Comparison of ENCODE assay signal across 8 cellular contexts in the genomic region with DNA sequence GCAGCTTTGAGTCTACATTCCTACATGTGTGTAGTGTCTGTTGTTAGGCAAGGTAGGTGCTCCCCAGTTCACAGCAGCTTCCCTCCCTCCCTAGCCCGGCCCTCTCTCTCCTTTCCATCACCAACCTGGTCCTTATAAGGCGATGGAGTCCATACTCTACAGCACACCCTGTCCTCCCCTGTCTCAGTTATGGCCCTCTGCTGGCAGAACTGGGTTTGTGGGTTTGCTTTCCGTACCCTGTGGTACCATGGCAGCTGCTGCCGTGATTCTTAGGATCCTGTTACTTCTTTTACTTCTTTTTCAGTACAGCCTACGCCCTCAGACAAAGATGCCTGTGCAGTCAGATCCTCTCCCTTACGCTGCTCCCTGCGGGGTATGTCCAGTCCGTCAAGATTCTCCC. TPM values are rescaled to one million over a fixed set of nuclear protein-coding genes. Genes with fewer than 3 reads are reported as not detected.
A peak's percentile ranks its signal among the peaks of the same experiment; 100 is the strongest.
DNase-seq lines count a peak whose midpoint lies in the region; ATAC-seq and TF ChIP-seq lines count a peak whose summit lies in the region.

No MANE protein-coding gene starts in this region.

- H4K8ac ChIP-seq in mesenchymal stem cell (ENCODE audit: low read length), result peak overlapping the region; percentile 62

- H3K9me3 Mint-ChIP-seq in activated naive CD8-positive, alpha-beta T cell (ENCODE audit: low read depth), result peaks cover 4% of the 10 kb centered on the region

- peaks cover 2% of the 10 kb centered on the region for H3K4me1 ChIP-seq in mesenchymal stem cell (ENCODE audit: control insufficient read depth, insufficient read depth, low read depth, low read length)

- no peak overlapping the region for H2BK120ac ChIP-seq in mesenchymal stem cell (ENCODE audit: low read depth, low read length)

- no peak overlapping the region for H3K18ac ChIP-seq in mesenchymal stem cell (ENCODE audit: low read depth in 1 of 2, low read length in 2 of 2)

- no peak overlapping the region for H3K4me2 ChIP-seq in mesenchymal stem cell (ENCODE audit: low read length, poor library complexity, severe bottlenecking)

- H2BK5ac ChIP-seq in mesenchymal stem cell (ENCODE audit: low read depth, low read length, poor library complexity, severe bottlenecking), result no peak overlapping the region

- H3K9me3 ChIP-seq in mesenchymal stem cell (ENCODE audit: control insufficient read depth, low read length), result no peaks in the 10 kb centered on the region

- H3K36me3 ChIP-seq in mesenchymal stem cell (ENCODE audit: control insufficient read depth in 1 of 2, insufficient read depth in 2 of 2, low read depth in 1 of 2, low read length in 2 of 2), result peaks cover 0 to 4% of the 10 kb centered on the region in 2 experiments

- H3K27ac ChIP-seq in mesenchymal stem cell (ENCODE audit: low read length, poor library complexity, severe bottlenecking), result no peak overlapping the region

- no peaks in the 10 kb centered on the region for H3K27me3 ChIP-seq in mesenchymal stem cell (ENCODE audit: control insufficient read depth in 1 of 2, insufficient read depth in 1 of 2, low read length in 2 of 2)

- CTCF ChIA-PET in AG04449 (lab: Yijun Ruan, JAX), result interaction anchor here (0.8 to 0.9 kb wide), 2 partner anchors 8 to 220 kb away, joined by 3 read pairs; no protein-coding TSS in a partner anchor

- H2BK12ac ChIP-seq in mesenchymal stem cell (ENCODE audit: low read length in 2 of 2), result no peak overlapping the region

- H3K4me3 Mint-ChIP-seq in activated naive CD8-positive, alpha-beta T cell, result no peak overlapping the region

- peak; percentile 70 for ATAC-seq in GM18498 (IDR thresholded peaks at IDR 0.05; ENCODE audit: unreplicated experiment)
- ATAC-seq in HG02571 (IDR thresholded peaks at IDR 0.05; ENCODE audit: unreplicated experiment), result no peak
- no peak for ATAC-seq in GM18873 (IDR thresholded peaks at IDR 0.05; ENCODE audit: low FRiP score, unreplicated experiment)

- H3K27me3 Mint-ChIP-seq in activated naive CD8-positive, alpha-beta T cell, result no peaks in the 10 kb centered on the region

- WGBS in mesenchymal stem cell, result 77% methylated on average over 8 of the region's 8 CpGs

- TF ChIP-seq CTCF in AG04449 (IDR thresholded peaks at IDR 0.05; ENCODE audit: insufficient read depth, low read length, missing control alignments), result peak; percentile 20

- POLR2A ChIA-PET in AG04449 (lab: Yijun Ruan, JAX), result no interaction called here

- H3K36me3 Mint-ChIP-seq in activated naive CD8-positive, alpha-beta T cell, result peaks cover 13% of the 10 kb centered on the region

- no peak overlapping the region for H3K9ac ChIP-seq in mesenchymal stem cell (ENCODE audit: low read length)

- peaks cover 15% of the 10 kb centered on the region for H3K79me1 ChIP-seq in mesenchymal stem cell (replicated peaks; ENCODE audit: low read length, poor library complexity, severe bottlenecking)

- H3K27ac Mint-ChIP-seq in activated naive CD8-positive, alpha-beta T cell, result peak overlapping the region; percentile 22

- no peak overlapping the region for H2AFZ ChIP-seq in mesenchymal stem cell (ENCODE audit: low read depth, low read length)

- H3K23ac ChIP-seq in mesenchymal stem cell (ENCODE audit: low read length in 2 of 2), result no peak overlapping the region

- H2AK5ac ChIP-seq in mesenchymal stem cell (ENCODE audit: low read length, severe bottlenecking), result no peak overlapping the region

- H3K4me3 ChIP-seq in AG04449 (ENCODE audit: low read depth, low read length), result no peak overlapping the region
- H3K4me3 ChIP-seq in mesenchymal stem cell (ENCODE audit: insufficient read depth in 1 of 2, low read depth in 1 of 2, low read length in 2 of 2), result no peak overlapping the region

- no peak overlapping the region for H3K4ac ChIP-seq in mesenchymal stem cell (ENCODE audit: low read depth in 1 of 2, low read length in 2 of 2)

- H3K4me1 Mint-ChIP-seq in activated naive CD8-positive, alpha-beta T cell (ENCODE audit: low read depth), result peaks cover 41% of the 10 kb centered on the region

- no peak for DNase-seq in AG04449 (ENCODE audit: low read depth, low spot score)
- peak; percentile 59 for DNase-seq in NCI-H146 (lab: John Stamatoyannopoulos, UW)
- DNase-seq in mesenchymal stem cell, result peak; percentile 28
- DNase-seq in 8988T, result no peak

- no peak overlapping the region for H2BK15ac ChIP-seq in mesenchymal stem cell (ENCODE audit: low read depth, poor library complexity, severe bottlenecking)

- no peak overlapping the region for H3K14ac ChIP-seq in mesenchymal stem cell (ENCODE audit: low read length in 2 of 2)

- peak overlapping the region; percentile 54 for H4K91ac ChIP-seq in mesenchymal stem cell (ENCODE audit: low read length)

RNA-seq across cellular contexts. Expression of a gene that starts 31.7 kb away (rescaled TPM):
- 48.1 TPM for polyA plus RNA-seq in mesenchymal stem cell (2013, experiment 1 of 2)
- 45.6 TPM for polyA plus RNA-seq in mesenchymal stem cell (2013, experiment 2 of 2)

Comparison
In these comparisons a context has a peak if more than half of its experiments do, and no peak if none do; other contexts are left out.
1. DNase-seq: peak in NCI-H146 (single experiment) and mesenchymal stem cell (single experiment); none in AG04449 (single experiment) and 8988T (single experiment).